16 cellular contexts compared by ENCODE assay signal in the genomic region with DNA sequence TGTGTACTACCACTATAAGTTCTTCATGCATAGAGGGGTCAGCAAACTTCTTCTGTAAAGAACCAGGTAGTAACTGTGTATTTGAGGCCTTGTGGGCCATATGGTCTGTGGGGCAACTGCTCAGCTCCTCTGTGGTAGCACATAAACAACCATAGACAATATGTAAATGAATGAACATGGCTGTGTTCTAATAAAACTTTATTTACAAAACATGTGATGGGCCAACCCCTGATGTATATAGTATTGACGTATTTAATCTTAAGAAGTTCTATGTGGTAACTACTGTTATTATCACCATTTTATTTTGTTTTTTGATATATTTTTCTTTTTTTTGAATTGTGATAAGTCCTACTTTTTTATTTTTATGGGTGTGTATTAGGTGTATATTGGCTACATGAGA. TPM values are rescaled to one million over a fixed set of nuclear protein-coding genes. Genes with fewer than 3 reads are reported as not detected.
A peak's percentile ranks its signal among the peaks of the same experiment; 100 is the strongest.
DNase-seq lines count a peak whose midpoint lies in the region; ATAC-seq, FAIRE-seq and TF ChIP-seq lines count a peak whose summit lies in the region.
"Had no signal": no experiment of that assay in that cellular context is flagged by ENCODE, and none has a peak within 500 bp of the region (broad histone marks: within the 10 kb centered on the region; RNA-seq: fewer than 3 reads in every experiment).

No MANE protein-coding gene starts in this region.

- TF ChIP-seq POLR2A in K562 (conservative IDR thresholded peaks at IDR 0.05), result no peak

- no peak for DNase-seq in activated naive CD8-positive, alpha-beta T cell treated with anti-CD3 and anti-CD28 coated beads, Interleukin-2, amount 50 U/mL, for 24 hours
- DNase-seq in T-helper 17 cell (no peak), K562 (ENCODE audit: extremely low read depth in 1 of 4, low spot score in 3 of 4) (no peak), COLO829 (ENCODE audit: low spot score) (no peak), hippocampal formation (lab: John Stamatoyannopoulos, UW) (no peak)
- DNase-seq: Calu3, DMS 273 treated with DMSO at 0.1 percent for 48 hours, HCEC 1CT, HFFc6 had no signal

- FAIRE-seq in K562 (lab: Jason Lieb, UNC), result no peak
- FAIRE-seq: A204.1, GM18507, HepG2, HTR-8/SVneo had no signal

- H3K4me1 ChIP-seq in K562 (replicated peaks in 1 of 2; ENCODE audit: control insufficient read depth in 2 of 2, insufficient read depth in 2 of 2, low read length in 2 of 2), result peaks cover 6 to 25% of the 10 kb centered on the region in 2 experiments; a peak in 4 of 5 replicates

- no peaks in the 10 kb centered on the region for H3K27me3 ChIP-seq in K562 (ENCODE audit: control insufficient read depth in 2 of 2, insufficient read depth in 2 of 2, low read length in 2 of 2)

- no peaks in the 10 kb centered on the region for H4K20me1 ChIP-seq in K562 (replicated peaks; ENCODE audit: control insufficient read depth, insufficient read depth, low read length)

- no peak overlapping the region for H3K4me2 ChIP-seq in K562 (ENCODE audit: insufficient read depth, low read length)

- BruUV-seq in K562 (replicated peaks; lab: Mats Ljungman, UMichigan), result no TSS peak

- no peak for TF ChIP-seq CTCF in K562 (IDR thresholded peaks at IDR 0.05 in 2 of 3, conservative IDR thresholded peaks at IDR 0.05 in 1 of 3; ENCODE audit: insufficient read depth in 2 of 3, low read depth in 1 of 3, low read length in 3 of 3)

- in situ Hi-C loops in K562 (cut with MboI), result no loop called here

- H2AFZ ChIP-seq in K562 (ENCODE audit: low read depth, low read length), result no peak overlapping the region

- no peaks in the 10 kb centered on the region for H3K27me3 Mint-ChIP-seq in activated naive CD8-positive, alpha-beta T cell
- H3K27me3 Mint-ChIP-seq in activated naive CD8-positive, alpha-beta T cell treated with anti-CD3 and anti-CD28 coated beads, Interleukin-2, amount 50 U/mL, for 24 hours, result no peaks in the 10 kb centered on the region
- H3K27me3 Mint-ChIP-seq in T-helper 17 cell, result no peaks in the 10 kb centered on the region

- peaks cover 90% of the 10 kb centered on the region for H3K4me1 Mint-ChIP-seq in activated naive CD8-positive, alpha-beta T cell (ENCODE audit: low read depth)
- H3K4me1 Mint-ChIP-seq in activated naive CD8-positive, alpha-beta T cell treated with anti-CD3 and anti-CD28 coated beads, Interleukin-2, amount 50 U/mL, for 24 hours, result peaks cover 90% of the 10 kb centered on the region
- H3K4me1 Mint-ChIP-seq in T-helper 17 cell, result peaks cover 58% of the 10 kb centered on the region

- 87% methylated on average over 1 of the region's 1 CpG for WGBS in K562 (ENCODE audit: insufficient coverage, low coverage, missing lambda C conversion rate)

- CTCF ChIA-PET in K562 (lab: Yijun Ruan, JAX; ENCODE audit: low intra/inter-chr PET ratio), result no interaction called here

- H3K4me3 Mint-ChIP-seq in activated naive CD8-positive, alpha-beta T cell, result no peak overlapping the region
- H3K4me3 Mint-ChIP-seq in activated naive CD8-positive, alpha-beta T cell treated with anti-CD3 and anti-CD28 coated beads, Interleukin-2, amount 50 U/mL, for 24 hours, result no peak overlapping the region
- H3K4me3 Mint-ChIP-seq in T-helper 17 cell, result no peak overlapping the region
- H3K4me3 Mint-ChIP-seq: CD14-positive monocyte, HFFc6 had no signal

- no peak overlapping the region for H3K27ac ChIP-seq in K562 (ENCODE audit: extremely low read depth, low read depth, low read length)

- no peak overlapping the region for H3K4me3 ChIP-seq in K562

- no peaks in the 10 kb centered on the region for H3K36me3 ChIP-seq in K562 (ENCODE audit: control insufficient read depth, insufficient read depth, low read length)

- intact Hi-C loops in K562 (cut with micrococcal nuclease), result no loop called here

- ATAC-seq in activated naive CD8-positive, alpha-beta T cell treated with anti-CD3 and anti-CD28 coated beads, Interleukin-2, amount 50 U/mL, for 24 hours, result no peak
- no peak for ATAC-seq in T-helper 17 cell
- ATAC-seq in K562, result no peak
- no peak for ATAC-seq in HG02571 (IDR thresholded peaks at IDR 0.05; ENCODE audit: unreplicated experiment)
- ATAC-seq: HepG2 had no signal

- POLR2A ChIA-PET in K562 (lab: Yijun Ruan, JAX), result interaction anchor here (0.6 to 1.7 kb wide), 2 partner anchors 10 to 14 kb away, joined by 3 to 4 read pairs; no protein-coding TSS in a partner anchor

- H3K9me3 Mint-ChIP-seq in activated naive CD8-positive, alpha-beta T cell (ENCODE audit: low read depth), result no peaks in the 10 kb centered on the region
- no peaks in the 10 kb centered on the region for H3K9me3 Mint-ChIP-seq in activated naive CD8-positive, alpha-beta T cell treated with anti-CD3 and anti-CD28 coated beads, Interleukin-2, amount 50 U/mL, for 24 hours
- H3K9me3 Mint-ChIP-seq: HFFc6 had no signal

- no peak for TF ChIP-seq EP300 in K562 (IDR thresholded peaks at IDR 0.05; ENCODE audit: low read length)

- no peak for TF ChIP-seq RAD21 in K562 (CRISPR knock-in tag; conservative IDR thresholded peaks at IDR 0.05 in 1 of 2, IDR thresholded peaks at IDR 0.05 in 1 of 2)

- no peaks in the 10 kb centered on the region for H3K9me1 ChIP-seq in K562 (ENCODE audit: control insufficient read depth, insufficient read depth, low read length)

- H3K27ac Mint-ChIP-seq in activated naive CD8-positive, alpha-beta T cell, result peak overlapping the region; percentile 50
- no peak overlapping the region for H3K27ac Mint-ChIP-seq in activated naive CD8-positive, alpha-beta T cell treated with anti-CD3 and anti-CD28 coated beads, Interleukin-2, amount 50 U/mL, for 24 hours
- peak overlapping the region; percentile 90 for H3K27ac Mint-ChIP-seq in T-helper 17 cell
- H3K27ac Mint-ChIP-seq: HFFc6 had no signal

- peaks cover 8% of the 10 kb centered on the region for H3K36me3 Mint-ChIP-seq in activated naive CD8-positive, alpha-beta T cell
- peaks cover 32% of the 10 kb centered on the region for H3K36me3 Mint-ChIP-seq in activated naive CD8-positive, alpha-beta T cell treated with anti-CD3 and anti-CD28 coated beads, Interleukin-2, amount 50 U/mL, for 24 hours (ENCODE audit: low read depth)
- no peaks in the 10 kb centered on the region for H3K36me3 Mint-ChIP-seq in T-helper 17 cell (ENCODE audit: low read depth)

- no peaks in the 10 kb centered on the region for H3K79me2 ChIP-seq in K562 (ENCODE audit: control insufficient read depth, insufficient read depth, low read length)

- H3K9ac ChIP-seq in K562 (ENCODE audit: insufficient read depth in 1 of 2, low read depth in 2 of 2, low read length in 2 of 2), result no peak overlapping the region

- H3K9me3 ChIP-seq in T-helper 17 cell (ENCODE audit: control insufficient read depth, low read length, poor library complexity, severe bottlenecking), result no peaks in the 10 kb centered on the region
- H3K9me3 ChIP-seq in K562 (replicated peaks; ENCODE audit: control insufficient read depth, insufficient read depth, low read depth, low read length), result no peaks in the 10 kb centered on the region

RNA-seq across cellular contexts. Expression of gene TRAF5, which starts 15.4 kb away (rescaled TPM):
- total RNA-seq in T-helper 17 cell, result 10 to 100 TPM; 52.3 to 59.9 TPM
- 14.9 and 15.0 TPM in 2 replicates for total RNA-seq in K562 (2011; cell fraction: chromatin; rRNA removed; ENCODE audit: low replicate concordance)
- total RNA-seq in K562 (2011; cell fraction: nucleolus; rRNA removed), result 7.1 and 7.5 TPM in 2 replicates
- total RNA-seq in K562 (2011; cell fraction: nucleoplasm; rRNA removed), result 11.6 and 16.0 TPM in 2 replicates
- total RNA-seq in K562 (2014; rRNA removed), result 5.1 and 5.2 TPM in 2 replicates
- 4.8 and 5.5 TPM in 2 replicates for total RNA-seq in K562 (2014; rRNA removed; fragmentation: Illumina TruSeq; extraction: Trizol)
- total RNA-seq in K562 (2015; rRNA removed; fragmentation: Illumina TruSeq; extraction: Trizol), result 8.9 and 9.3 TPM in 2 replicates
- 5.4 and 5.7 TPM in 2 replicates for total RNA-seq in K562 (2021)
- polyA plus RNA-seq in K562 (2011; rRNA removed), result 5.3 and 5.8 TPM in 2 replicates
- 2.0 and 3.5 TPM in 2 replicates for polyA plus RNA-seq in K562 (2011; cell fraction: cytosol; rRNA removed)
- polyA plus RNA-seq in K562 (2011; cell fraction: nucleus; rRNA removed), result 21.1 and 28.3 TPM in 2 replicates
- 5.0 and 7.9 TPM in 2 replicates for polyA plus RNA-seq in K562 (2012)
- polyA plus RNA-seq in K562 (2014; fragmentation: Illumina TruSeq; extraction: Trizol), result 5.9 and 7.4 TPM in 2 replicates
- polyA plus RNA-seq in K562 (2014; fragmentation: Nextera tagmentation; extraction: Ambion mirVana), result 1 to 10 TPM; 2.0 to 2.8 TPM
- polyA plus RNA-seq in K562 (2014; rRNA removed), result 5.9 and 6.7 TPM in 2 replicates
- 4.8 and 5.0 TPM in 2 replicates for polyA minus RNA-seq in K562 (2011; rRNA and poly(A)+ RNA removed)
- 2.2 and 2.5 TPM in 2 replicates for polyA minus RNA-seq in K562 (2011; cell fraction: cytosol; rRNA and poly(A)+ RNA removed)
- 5.5 and 7.7 TPM in 2 replicates for polyA minus RNA-seq in K562 (2011; cell fraction: nucleus; rRNA and poly(A)+ RNA removed)
